22 cellular contexts compared by ENCODE assay signal in genomic region chr17:16467886-16468285, GRCh38. TPM values are rescaled to one million over a fixed set of nuclear protein-coding genes. Genes with fewer than 3 reads are reported as not detected.
DNase-seq lines count a peak whose midpoint lies in the region; ATAC-seq, FAIRE-seq and TF ChIP-seq lines count a peak whose summit lies in the region.
"Had no signal": no experiment of that assay in that cellular context is flagged by ENCODE, and none has a peak within 500 bp of the region (broad histone marks: within the 10 kb centered on the region; RNA-seq: fewer than 3 reads in every experiment).

No MANE protein-coding gene starts in this region.

- no peak for TF ChIP-seq CTCF in A549 (IDR thresholded peaks at IDR 0.05)
- no peak for TF ChIP-seq CTCF in H9 (conservative IDR thresholded peaks at IDR 0.05)
- peak; percentile 10 to 23 for TF ChIP-seq CTCF in fibroblast of lung (conservative IDR thresholded peaks at IDR 0.05 in 1 of 2, IDR thresholded peaks at IDR 0.05 in 1 of 2; ENCODE audit: low read depth in 1 of 2, low read length in 2 of 2)
- TF ChIP-seq CTCF in PC-9 (conservative IDR thresholded peaks at IDR 0.05): no peak
- no peak for TF ChIP-seq CTCF in GM10266 (IDR thresholded peaks at IDR 0.05; ENCODE audit: control insufficient read depth, insufficient read depth, low read depth, missing control alignments)

- H3K9me3 Mint-ChIP-seq in H9: no peaks in the 10 kb centered on the region
- H3K9me3 Mint-ChIP-seq: CD8-positive, alpha-beta T cell had no signal

- no peaks in the 10 kb centered on the region for H3K27me3 Mint-ChIP-seq in H9 (ENCODE audit: low read depth)

- H2BK5ac ChIP-seq in H9 (ENCODE audit: insufficient read length, low read length): no peak overlapping the region

- no peak overlapping the region for H2AK5ac ChIP-seq in H9 (ENCODE audit: insufficient read length, low read length)

- no peaks in the 10 kb centered on the region for H3K9me2 ChIP-seq in PC-9 (ENCODE audit: insufficient read depth)

- no peaks in the 10 kb centered on the region for H3F3A ChIP-seq in PC-9 (ENCODE audit: insufficient read depth, low read depth)

- no peak overlapping the region for H4K5ac ChIP-seq in H9 (ENCODE audit: insufficient read length, low read depth, low read length)

- 68% methylated on average over 3 of the region's 3 CpGs for WGBS in A549 (ENCODE audit: missing lambda C conversion rate)
- no CpG with 5 or more reads among the region's 3 CpGs for WGBS in H9 (ENCODE audit: extremely low coverage, insufficient read length, low lambda C conversion rate)
- WGBS in small intestine, 3 donors: 71 to 95% (median 92%) methylated on average over 3 of the region's 3 CpGs

- H3K9me3 ChIP-seq in A549 (no peaks in the 10 kb centered on the region), H9 (ENCODE audit: control insufficient read depth, low read depth, low read length) (no peaks in the 10 kb centered on the region), fibroblast of lung (ENCODE audit: control insufficient read depth, insufficient read depth, low read depth, low read length) (no peaks in the 10 kb centered on the region), small intestine (ENCODE audit: control insufficient read depth, low read depth) (no peaks in the 10 kb centered on the region), PC-9 (ENCODE audit: insufficient read depth, low read depth) (no peaks in the 10 kb centered on the region)
- H3K9me3 ChIP-seq: BLaER1 treated with 17β-estradiol and CSF1 and Interleukin-3, amounts not matched to agents 10 nM and 100 nM; SJSA1 had no signal

- TF ChIP-seq POLR2A in A549 (IDR thresholded peaks at IDR 0.05; ENCODE audit: low read length): no peak

- H3K27ac ChIP-seq in A549 (no peak overlapping the region), H9 (ENCODE audit: insufficient read length, low read depth, low read length) (no peak overlapping the region), fibroblast of lung (ENCODE audit: insufficient read depth, low read length) (no peak overlapping the region), small intestine (ENCODE audit: low read depth in 1 of 2, low read length in 1 of 2) (peak overlapping the region; percentile 90 to 94), PC-9 (no peak overlapping the region)
- H3K27ac ChIP-seq: BLaER1 treated with 17β-estradiol and CSF1 and Interleukin-3, amounts not matched to agents 10 nM and 100 nM; SJSA1 had no signal

- H3K36me3 Mint-ChIP-seq in H9 (ENCODE audit: insufficient read depth in 1 of 3, low read depth in 3 of 3): peaks cover 0 to 3% (median 0%) of the 10 kb centered on the region in 3 experiments; a peak in 1 of 7 replicates

- H3K23ac ChIP-seq in H9 (ENCODE audit: insufficient read length, low read depth, low read length): no peak overlapping the region

- no peak overlapping the region for H2BK12ac ChIP-seq in H9 (ENCODE audit: insufficient read length, low read depth, low read length)

- no peak overlapping the region for H3T11ph ChIP-seq in H9 (ENCODE audit: low read length)

- H3K4ac ChIP-seq in H9 (ENCODE audit: low read depth, low read length): no peak overlapping the region

- H3K27ac Mint-ChIP-seq in H9: peak overlapping the region in 2 of 3 experiments; percentile 24 to 50; a peak in 3 of 7 replicates
- H3K27ac Mint-ChIP-seq: CD8-positive, alpha-beta T cell had no signal

- H3K4me3 Mint-ChIP-seq in H9: no peak overlapping the region
- H3K4me3 Mint-ChIP-seq: CD8-positive, alpha-beta T cell had no signal

- CTCF ChIA-PET in A549 (lab: Yijun Ruan, JAX) (interaction anchor here (8.7 to 29.8 kb wide), 2 partner anchors 16 to 52 kb away, joined by 89 to 589 read pairs; no protein-coding TSS in a partner anchor), PC-9 (lab: Charles Lee) (no interaction called here)

- no peak overlapping the region for H4K8ac ChIP-seq in H9 (replicated peaks; ENCODE audit: insufficient read length, low read depth, low read length)

- no peak for ATAC-seq in A549
- ATAC-seq: CD8-positive, alpha-beta T cell; Right ventricle myocardium inferior had no signal

- no peaks in the 10 kb centered on the region for H3K23me2 ChIP-seq in H9 (ENCODE audit: insufficient read length, low read depth, low read length, poor library complexity, severe bottlenecking)

- H3K79me2 ChIP-seq in H9 (ENCODE audit: insufficient read depth, low read length) (no peaks in the 10 kb centered on the region), fibroblast of lung (ENCODE audit: control insufficient read depth, insufficient read depth, low read length) (no peaks in the 10 kb centered on the region), PC-9 (ENCODE audit: low read depth) (no peaks in the 10 kb centered on the region)

- H3K27me3 ChIP-seq in H9 (ENCODE audit: insufficient read depth, low read length): no peaks in the 10 kb centered on the region
- no peaks in the 10 kb centered on the region for H3K27me3 ChIP-seq in fibroblast of lung (ENCODE audit: control insufficient read depth, insufficient read depth, low read length)
- H3K27me3 ChIP-seq in small intestine (ENCODE audit: control insufficient read depth in 2 of 2, insufficient read depth in 2 of 2, low read length in 2 of 2): no peaks in the 10 kb centered on the region
- H3K27me3 ChIP-seq in PC-9 (ENCODE audit: insufficient read depth, low read depth): no peaks in the 10 kb centered on the region
- H3K27me3 ChIP-seq: BLaER1 treated with 17β-estradiol and CSF1 and Interleukin-3, amounts not matched to agents 10 nM and 100 nM; SJSA1 had no signal

- no peak overlapping the region for H3K18ac ChIP-seq in H9 (ENCODE audit: insufficient read length, low read depth, low read length)

- H3K4me1 Mint-ChIP-seq in H9: peaks cover 29 to 50% of the 10 kb centered on the region in 2 experiments

- peak; percentile 65 for FAIRE-seq in A549 (lab: Jason Lieb, UNC)
- no peak for FAIRE-seq in small intestine (lab: Jason Lieb, UNC)
- FAIRE-seq: A204.1, GM12892, GM18507 had no signal

- no peak for TF ChIP-seq EP300 in A549 (IDR thresholded peaks at IDR 0.05)

- POLR2A ChIA-PET in A549 (lab: Yijun Ruan, JAX): no interaction called here
- POLR2A ChIA-PET in PC-9 (lab: Charles Lee; ENCODE audit: unreplicated experiment): interaction anchor here (0.6 kb wide), 1 partner anchor 8 kb away, joined by 3 read pairs; no protein-coding TSS in a partner anchor

- DNase-seq in A549 (ENCODE audit: low read depth in 1 of 2, low spot score in 1 of 2): no peak
- no peak for DNase-seq in H9
- DNase-seq in fibroblast of lung (ENCODE audit: low read depth in 2 of 2): no peak
- DNase-seq in small intestine: no peak
- no peak for DNase-seq in PC-9
- DNase-seq in globus pallidus (ENCODE audit: low spot score): no peak
- no peak for DNase-seq in GM10266 (ENCODE audit: extremely low spot score)
- DNase-seq: CD8-positive, alpha-beta T cell; DND-41; GOT3; KG1; NCI-H1092; NCI-H1436; NCI-H1930; NCI-H510A treated with DMSO at 0.1 percent for 48 hours; NCI-H748 treated with DMSO at 0.1 percent for 48 hours had no signal

- H3K4me3 ChIP-seq in A549: no peak overlapping the region
- no peak overlapping the region for H3K4me3 ChIP-seq in fibroblast of lung (replicated peaks in 1 of 4; ENCODE audit: control extremely low read depth in 1 of 4, insufficient read depth in 1 of 4, low read depth in 3 of 4, low read length in 4 of 4)
- no peak overlapping the region for H3K4me3 ChIP-seq in small intestine (ENCODE audit: low read depth in 1 of 2, low read length in 2 of 2)
- H3K4me3 ChIP-seq in PC-9: no peak overlapping the region
- H3K4me3 ChIP-seq: BLaER1 treated with 17β-estradiol and CSF1 and Interleukin-3, amounts not matched to agents 10 nM and 100 nM; SJSA1 had no signal

- no peak overlapping the region for H2BK20ac ChIP-seq in H9 (ENCODE audit: low read depth, low read length, poor library complexity, severe bottlenecking)

- intact Hi-C loops in PC-9 (cut with micrococcal nuclease; ENCODE audit: unreplicated experiment): no loop called here

- no peak overlapping the region for H3K56ac ChIP-seq in H9 (ENCODE audit: insufficient read length, low read depth, low read length)

- no peak overlapping the region for H3K14ac ChIP-seq in H9 (ENCODE audit: insufficient read depth, low read length)

- peaks cover 10% of the 10 kb centered on the region; the same call in 2 of the 3 replicates for H3K4me1 ChIP-seq in A549
- H3K4me1 ChIP-seq in H9 (ENCODE audit: insufficient read depth, low read length): no peaks in the 10 kb centered on the region
- H3K4me1 ChIP-seq in fibroblast of lung (ENCODE audit: control insufficient read depth, extremely low read depth, insufficient read depth, low read length): no peaks in the 10 kb centered on the region
- peaks cover 7 to 16% of the 10 kb centered on the region in 2 donors for H3K4me1 ChIP-seq in small intestine (ENCODE audit: control insufficient read depth in 2 of 2, insufficient read depth in 1 of 2, low read depth in 1 of 2, low read length in 1 of 2)
- H3K4me1 ChIP-seq in PC-9 (replicated peaks; ENCODE audit: insufficient read depth): no peaks in the 10 kb centered on the region; the same call in 1 of the 2 replicates

- no peak overlapping the region for H4K91ac ChIP-seq in H9 (ENCODE audit: insufficient read length, low read depth, low read length)

- no peaks in the 10 kb centered on the region for H4K20me1 ChIP-seq in H9 (ENCODE audit: control insufficient read depth, insufficient read depth, insufficient read length)
- H4K20me1 ChIP-seq in fibroblast of lung (ENCODE audit: control insufficient read depth, extremely low read depth, insufficient read depth, low read length): no peaks in the 10 kb centered on the region
- H4K20me1 ChIP-seq in PC-9 (ENCODE audit: insufficient read depth): no peaks in the 10 kb centered on the region

- BruUV-seq in PC-9 (replicated peaks; lab: Mats Ljungman, UMichigan): no TSS peak

- no peak overlapping the region for H2BK120ac ChIP-seq in H9 (ENCODE audit: low read depth, low read length, poor library complexity, severe bottlenecking)

- H2BK15ac ChIP-seq in H9 (ENCODE audit: low read depth, low read length): no peak overlapping the region

- H3K4me2 ChIP-seq in A549 (no peak overlapping the region), H9 (ENCODE audit: insufficient read depth, insufficient read length, low read length) (no peak overlapping the region), fibroblast of lung (ENCODE audit: extremely low read depth, insufficient read depth, low read length) (no peak overlapping the region), PC-9 (no peak overlapping the region)
- H3K4me2 ChIP-seq: BLaER1 treated with 17β-estradiol and CSF1 and Interleukin-3, amounts not matched to agents 10 nM and 100 nM had no signal

- H2AFZ ChIP-seq in H9 (ENCODE audit: low read length) (no peak overlapping the region), fibroblast of lung (ENCODE audit: low read length) (no peak overlapping the region), PC-9 (no peak overlapping the region)

- no peak overlapping the region for H3K9ac ChIP-seq in H9 (ENCODE audit: extremely low read depth, insufficient read length, low read length)
- H3K9ac ChIP-seq in fibroblast of lung (ENCODE audit: insufficient read depth, low read length): no peak overlapping the region
- H3K9ac ChIP-seq: BLaER1 treated with 17β-estradiol and CSF1 and Interleukin-3, amounts not matched to agents 10 nM and 100 nM had no signal

- H3K36me3 ChIP-seq in fibroblast of lung (ENCODE audit: control insufficient read depth, insufficient read depth, low read length) (no peaks in the 10 kb centered on the region), small intestine (ENCODE audit: control insufficient read depth in 2 of 2, insufficient read depth in 2 of 2, low read length in 2 of 2) (no peaks in the 10 kb centered on the region), PC-9 (ENCODE audit: low read depth) (no peaks in the 10 kb centered on the region)

- no peaks in the 10 kb centered on the region for H3K79me1 ChIP-seq in H9 (ENCODE audit: insufficient read depth, low read depth, low read length, poor library complexity, severe bottlenecking)

- TF ChIP-seq RAD21 in A549 (conservative IDR thresholded peaks at IDR 0.05 in 1 of 2, IDR thresholded peaks at IDR 0.05 in 1 of 2): no peak

RNA-seq across cellular contexts. Expression of gene LRRC75A, which starts 24.1 kb away (rescaled TPM):
- polyA plus RNA-seq in A549 (2011; rRNA removed) (0.65 and 0.78 TPM in 2 replicates), A549 (2017; fragmentation: RNase III; extraction: RNeasy Plus Mini Kit Qiagen cat#74134 plus additional on column Dnase treatment) (0.54 to 0.85 TPM (median 0.84 TPM) in 3 replicates), fibroblast of lung (0.64 and 1.7 TPM in 2 replicates), small intestine (100 to 1,000 TPM in 1 of 3 donors, 10 to 100 TPM in 2; 30.5 to 130 (median 80.5) TPM)
- 0.85 and 1.4 TPM in 2 replicates for polyA plus RNA-seq in A549 (2012; cell fraction: cytosol; rRNA removed)
- polyA plus RNA-seq in A549 (2012; cell fraction: nucleus; rRNA removed): 1.3 and 2.1 TPM in 2 replicates
- 0.97 and 1.3 TPM in 2 replicates for polyA minus RNA-seq in A549 (2011; rRNA and poly(A)+ RNA removed)
- total RNA-seq in H9 (2021) (9.4 and 10.1 TPM in 2 replicates), fibroblast of lung (2.1 and 3.1 TPM in 2 replicates), PC-9 (2021) (14.0 and 15.8 TPM in 2 replicates)
- polyA plus RNA-seq in fibroblast of lung (2012): 1.4 and 2.4 TPM in 2 replicates
- 0.82 and 1.7 TPM in 2 replicates for polyA minus RNA-seq in fibroblast of lung (ENCODE audit: low replicate concordance)

RNA-seq across cellular contexts. Expression of gene TRPV2, which starts 52.5 kb away (rescaled TPM):
- 0.31 and 0.60 TPM in 2 replicates for polyA plus RNA-seq in A549 (2011; rRNA removed)
- 0.87 and 1.1 TPM in 2 replicates for polyA plus RNA-seq in A549 (2012; cell fraction: cytosol; rRNA removed)
- 0.86 and 1.7 TPM in 2 replicates for polyA plus RNA-seq in A549 (2012; cell fraction: nucleus; rRNA removed)
- polyA plus RNA-seq in A549 (2017; fragmentation: RNase III; extraction: RNeasy Plus Mini Kit Qiagen cat#74134 plus additional on column Dnase treatment): 0.35 to 0.62 TPM (median 0.61 TPM) in 3 replicates
- 0.37 and 0.73 TPM in 2 replicates for polyA minus RNA-seq in A549 (2011; rRNA and poly(A)+ RNA removed)
- total RNA-seq in H9 (2021): 1.0 and 1.1 TPM in 2 replicates
- total RNA-seq in fibroblast of lung: 56.2 and 74.5 TPM in 2 replicates
- polyA plus RNA-seq in fibroblast of lung: 62.6 and 68.6 TPM in 2 replicates
- 118 and 127 TPM in 2 replicates for polyA plus RNA-seq in fibroblast of lung (2012)
- polyA minus RNA-seq in fibroblast of lung (ENCODE audit: low replicate concordance): 298 and 337 TPM in 2 replicates
- polyA plus RNA-seq in small intestine: 1 to 10 TPM in 2 of 3 donors, under 1 TPM in 1; 0.45 to 9.3 (median 3.8) TPM
- 3.1 and 5.3 TPM in 2 replicates for total RNA-seq in PC-9 (2021)

Comparison
In these comparisons a context has a peak if more than half of its experiments do, and no peak if none do; other contexts are left out.
1. H3K27ac ChIP-seq: peak in small intestine (2 of 2); none in A549 (0 of 2), H9 (single experiment), fibroblast of lung (single experiment) and PC-9 (single experiment).
2. CTCF ChIP-seq: peak in fibroblast of lung (2 of 2); none in A549 (single experiment), H9 (single experiment), PC-9 (single experiment) and GM10266 (single experiment).